Comparison of ENCODE assay signal across 33 cellular contexts in genomic region chr10:129382401-129382800, GRCh38.
"Had no signal": no experiment of that assay in that cellular context is flagged by ENCODE, and none has a peak within 500 bp of the region (broad histone marks: within the 10 kb centered on the region; RNA-seq: fewer than 3 reads in every experiment).

No MANE protein-coding gene starts in this region.

- H3K36me3 ChIP-seq: adrenal gland, brain microvascular endothelial cell, breast epithelium had no signal

- H3K27me3 ChIP-seq: adrenal gland, body of pancreas, brain microvascular endothelial cell, breast epithelium had no signal

- H3K4me1 Mint-ChIP-seq: activated B cell treated with CpG ODN at 0.5 μM for 24 hours; activated CD4-positive, alpha-beta T cell treated with anti-CD3 and anti-CD28 coated beads, Interleukin-2, amount 10 ng/mL, durations not matched to agents 24 days and 14 days; activated naive CD8-positive, alpha-beta T cell treated with anti-CD3 and anti-CD28 coated beads for 36 hours had no signal

- H3K4me3 ChIP-seq: adrenal gland, body of pancreas, breast epithelium had no signal

- H3K27ac ChIP-seq: adrenal gland, body of pancreas, brain microvascular endothelial cell, breast epithelium, VCaP had no signal

- H3K27ac Mint-ChIP-seq: activated B cell treated with CpG ODN at 0.5 μM for 24 hours; activated CD4-positive, alpha-beta memory T cell treated with anti-CD3 and anti-CD28 coated beads for 36 hours; activated CD4-positive, alpha-beta T cell treated with anti-CD3 and anti-CD28 coated beads, Interleukin-2, amount 10 ng/mL, durations not matched to agents 24 days and 14 days; activated CD8-positive, alpha-beta T cell treated with anti-CD3 and anti-CD28 coated beads for 36 hours; activated naive CD4-positive, alpha-beta T cell treated with anti-CD3 and anti-CD28 coated beads for 36 hours; activated naive CD4-positive, alpha-beta T cell treated with anti-CD3 and anti-CD28 coated beads, Interleukin-2, amount 50 U/mL, for 72 hours; activated naive CD8-positive, alpha-beta T cell treated with anti-CD3 and anti-CD28 coated beads for 36 hours; activated T-helper 2 cell treated with anti-CD3 and anti-CD28 coated beads, Interferon-gamma antibody, Interleukin-2, Interleukin-4, amounts not matched to agents 10 μg/mL and 5 μg/mL and 100 μg/mL, durations not matched to agents 14 hours and 24 hours and 36 hours; T-helper 1 cell treated with Interleukin-12 subunit alpha and Interleukin-12 subunit beta and Interleukin-4 antibody, amounts not matched to agents 30 μg/mL and 1 μg/mL, for 36 hours; T-helper 2 cell treated with Interferon-gamma antibody and Interleukin-4, amounts not matched to agents 5 μg/mL and 100 μg/mL, for 36 hours had no signal

- H3K36me3 Mint-ChIP-seq: activated CD4-positive, alpha-beta memory T cell treated with anti-CD3 and anti-CD28 coated beads for 36 hours; activated naive CD4-positive, alpha-beta T cell treated with anti-CD3 and anti-CD28 coated beads, Interleukin-2, amount 50 U/mL, for 72 hours; activated naive CD8-positive, alpha-beta T cell treated with anti-CD3 and anti-CD28 coated beads for 36 hours had no signal

- DNase-seq: activated B cell treated with CpG ODN at 0.5 μM for 24 hours; activated CD4-positive, alpha-beta memory T cell treated with anti-CD3 and anti-CD28 coated beads for 36 hours; activated CD4-positive, alpha-beta T cell treated with anti-CD3 and anti-CD28 coated beads for 4 hours; activated CD4-positive, alpha-beta T cell treated with anti-CD3 and anti-CD28 coated beads, Interleukin-2, amount 10 ng/mL, durations not matched to agents 24 days and 14 days; activated CD4-positive, alpha-beta T cell treated with anti-CD3 and anti-CD28 coated beads, Interleukin-2, amount 50 U/mL, for 1 hour; activated CD4-positive, alpha-beta T cell treated with anti-CD3 and anti-CD28 coated beads, Interleukin-2, amount 50 U/mL, for 4 hours; activated CD4-positive, CD25-positive, alpha-beta regulatory T cell treated with anti-CD3 and anti-CD28 coated beads, Interleukin-2, amount 50 U/mL, for 72 hours; activated CD8-positive, alpha-beta memory T cell treated with anti-CD3 and anti-CD28 coated beads, Interleukin-2, amount 50 U/mL, for 4 hours; activated CD8-positive, alpha-beta T cell treated with anti-CD3 and anti-CD28 coated beads for 36 hours; activated effector memory CD4-positive, alpha-beta T cell treated with Interleukin-2 at 50 U/mL for 16 hours; activated gamma-delta T cell treated with Interleukin-2 at 50 U/mL for 16 hours; activated naive CD4-positive, alpha-beta T cell; activated naive CD4-positive, alpha-beta T cell treated with anti-CD3 and anti-CD28 coated beads for 36 hours; activated naive CD4-positive, alpha-beta T cell treated with anti-CD3 and anti-CD28 coated beads, Interleukin-2, amount 50 U/mL, for 16 hours; activated naive CD8-positive, alpha-beta T cell treated with anti-CD3 and anti-CD28 coated beads for 36 hours; activated T-cell treated with anti-CD3 and anti-CD28 coated beads for 4 hours; activated T-cell treated with anti-CD3 and anti-CD28 coated beads, Interleukin-2, amount 50 U/mL, for 1 hour; activated T-cell treated with anti-CD3 and anti-CD28 coated beads, Interleukin-2, amount 50 U/mL, for 4 hours; adrenal gland; amniotic stem cell; aorta; body of pancreas; brain microvascular endothelial cell; central memory CD4-positive, alpha-beta T cell; T-helper 1 cell; T-helper 2 cell; T-helper 9 cell had no signal

- H3K9me3 Mint-ChIP-seq: activated B cell treated with CpG ODN at 0.5 μM for 24 hours; activated CD4-positive, alpha-beta memory T cell treated with anti-CD3 and anti-CD28 coated beads for 36 hours; activated CD4-positive, alpha-beta T cell treated with anti-CD3 and anti-CD28 coated beads, Interleukin-2, amount 10 ng/mL, durations not matched to agents 24 days and 14 days; activated CD8-positive, alpha-beta T cell treated with anti-CD3 and anti-CD28 coated beads for 36 hours; activated naive CD4-positive, alpha-beta T cell treated with anti-CD3 and anti-CD28 coated beads for 36 hours; activated naive CD4-positive, alpha-beta T cell treated with anti-CD3 and anti-CD28 coated beads, Interleukin-2, amount 50 U/mL, for 72 hours; activated naive CD8-positive, alpha-beta T cell treated with anti-CD3 and anti-CD28 coated beads for 36 hours; activated T-cell treated with anti-CD3 and anti-CD28 coated beads, Interleukin-2, amount 50 U/mL, for 4 hours; activated T-helper 2 cell treated with anti-CD3 and anti-CD28 coated beads, Interferon-gamma antibody, Interleukin-2, Interleukin-4, amounts not matched to agents 10 μg/mL and 5 μg/mL and 100 μg/mL, durations not matched to agents 14 hours and 24 hours and 36 hours; T-helper 1 cell treated with Interleukin-12 subunit alpha and Interleukin-12 subunit beta and Interleukin-4 antibody, amounts not matched to agents 30 μg/mL and 1 μg/mL, for 36 hours; T-helper 2 cell treated with Interferon-gamma antibody and Interleukin-4, amounts not matched to agents 5 μg/mL and 100 μg/mL, for 36 hours had no signal

- H3K27me3 Mint-ChIP-seq: activated CD4-positive, alpha-beta memory T cell treated with anti-CD3 and anti-CD28 coated beads for 36 hours; activated CD4-positive, alpha-beta T cell treated with anti-CD3 and anti-CD28 coated beads, Interleukin-2, amount 10 ng/mL, durations not matched to agents 24 days and 14 days; activated naive CD8-positive, alpha-beta T cell treated with anti-CD3 and anti-CD28 coated beads for 36 hours had no signal

- H3K4me3 Mint-ChIP-seq: activated B cell treated with CpG ODN at 0.5 μM for 24 hours; activated CD4-positive, alpha-beta memory T cell treated with anti-CD3 and anti-CD28 coated beads for 36 hours; activated CD4-positive, alpha-beta T cell treated with anti-CD3 and anti-CD28 coated beads, Interleukin-2, amount 10 ng/mL, durations not matched to agents 24 days and 14 days; activated CD8-positive, alpha-beta T cell treated with anti-CD3 and anti-CD28 coated beads for 36 hours; activated naive CD4-positive, alpha-beta T cell treated with anti-CD3 and anti-CD28 coated beads for 36 hours; activated naive CD8-positive, alpha-beta T cell treated with anti-CD3 and anti-CD28 coated beads for 36 hours; activated T-cell treated with anti-CD3 and anti-CD28 coated beads, Interleukin-2, amount 50 U/mL, for 4 hours; T-helper 1 cell treated with Interleukin-12 subunit alpha and Interleukin-12 subunit beta and Interleukin-4 antibody, amounts not matched to agents 30 μg/mL and 1 μg/mL, for 36 hours; T-helper 2 cell treated with Interferon-gamma antibody and Interleukin-4, amounts not matched to agents 5 μg/mL and 100 μg/mL, for 36 hours had no signal

- ATAC-seq: activated CD8-positive, alpha-beta T cell treated with anti-CD3 and anti-CD28 coated beads for 36 hours; activated naive CD4-positive, alpha-beta T cell treated with anti-CD3 and anti-CD28 coated beads, Interleukin-2, amount 50 U/mL, for 72 hours; activated T-cell treated with anti-CD3 and anti-CD28 coated beads, Interleukin-2, amount 50 U/mL, for 4 hours; body of pancreas had no signal

- H3K4me1 ChIP-seq: adrenal gland, body of pancreas, breast epithelium had no signal

- H3K9me3 ChIP-seq: adrenal gland, body of pancreas, breast epithelium had no signal
